ENCODE assay signal across 8 cellular contexts in the genomic region with DNA sequence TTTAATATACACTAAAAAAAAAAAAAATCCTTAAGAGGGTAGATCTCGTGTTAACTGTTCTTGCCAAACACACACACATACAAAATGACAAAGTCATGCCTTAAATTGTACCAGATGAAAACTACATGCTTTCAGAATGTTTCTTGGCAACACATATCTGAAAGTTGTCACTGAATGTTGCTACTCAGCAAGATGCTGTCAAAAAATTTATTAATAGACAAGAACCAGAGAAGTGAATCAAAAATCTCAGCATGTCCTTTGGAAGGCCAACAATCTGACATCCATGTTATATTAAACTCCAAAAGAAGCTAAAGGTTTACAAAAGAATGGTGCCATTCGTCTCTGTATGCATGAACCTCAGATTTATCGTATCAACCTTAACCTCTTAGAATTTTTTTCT.
"Had no signal": no experiment of that assay in that cellular context is flagged by ENCODE, and none has a peak within 500 bp of the region (broad histone marks: within the 10 kb centered on the region; RNA-seq: fewer than 3 reads in every experiment).

No MANE protein-coding gene starts in this region.

- DNase-seq: GM23248, GOT3, H7, HFFc6 had no signal

- H3K9me3 ChIP-seq: HAP-1 had no signal

- H2AFZ ChIP-seq: GM23248 had no signal

- H3K9ac ChIP-seq: GM23248 had no signal

- H3K36me3 ChIP-seq: HAP-1 had no signal

- H3K4me1 ChIP-seq: HAP-1 had no signal

- H3K4me3 ChIP-seq: GM23248, HAP-1 had no signal

- ATAC-seq: HCT116, HepG2 had no signal

- H3K27ac ChIP-seq: GM23248, HL-60 had no signal
